In the genomic region with DNA sequence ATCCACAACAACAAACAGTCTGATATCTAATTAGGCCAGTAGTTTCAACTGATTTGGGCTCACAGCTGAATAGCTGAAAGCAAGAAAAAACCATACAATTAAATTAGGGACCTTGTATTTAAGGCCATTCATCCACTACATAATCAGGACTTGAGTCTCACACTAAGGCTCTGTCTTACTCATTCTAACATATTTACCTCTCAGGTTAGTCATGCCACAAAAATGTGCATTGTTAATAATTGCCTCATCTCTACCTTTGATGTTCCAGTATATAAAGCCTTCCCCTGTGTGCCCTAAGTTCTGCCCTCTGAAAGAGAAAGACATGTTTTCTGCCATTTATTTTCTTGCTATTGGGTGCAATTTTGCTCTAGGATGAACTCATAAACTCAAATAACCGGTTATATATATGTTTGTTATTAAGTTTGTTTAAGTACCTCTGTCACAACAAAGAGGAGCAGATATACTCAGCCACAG, we compare ENCODE assay signal across 10 cellular contexts. TPM values are rescaled to one million over a fixed set of nuclear protein-coding genes. Genes with fewer than 3 reads are reported as not detected.
DNase-seq lines count a peak whose midpoint lies in the region; ATAC-seq, FAIRE-seq and TF ChIP-seq lines count a peak whose summit lies in the region.
"Had no signal": no experiment of that assay in that cellular context is flagged by ENCODE, and none has a peak within 500 bp of the region (broad histone marks: within the 10 kb centered on the region; RNA-seq: fewer than 3 reads in every experiment).

No MANE protein-coding gene starts in this region.

- H3K9ac ChIP-seq in HUES48 (ENCODE audit: low read depth, low read length), result no peak overlapping the region
- no peak overlapping the region for H3K9ac ChIP-seq in liver (ENCODE audit: low read depth in 1 of 2, low read length in 2 of 2)

- no peak overlapping the region for H3K4me3 Mint-ChIP-seq in naive thymus-derived CD4-positive, alpha-beta T cell

- H3K9me3 ChIP-seq in HUES48 (ENCODE audit: control insufficient read depth, insufficient read depth, low read length), result no peaks in the 10 kb centered on the region
- H3K9me3 ChIP-seq in body of pancreas, result no peaks in the 10 kb centered on the region
- peaks cover 0 to 5% (median 2%) of the 10 kb centered on the region in 4 donors for H3K9me3 ChIP-seq in liver (ENCODE audit: control insufficient read depth in 4 of 4, low read length in 3 of 4)
- peaks cover 0 to 2% (median 2%) of the 10 kb centered on the region in 3 experiments for H3K9me3 ChIP-seq in naive thymus-derived CD4-positive, alpha-beta T cell (ENCODE audit: control insufficient read depth in 2 of 3, low read length in 3 of 3)

- FAIRE-seq in GM19239 (lab: Jason Lieb, UNC), result no peak

- TF ChIP-seq CTCF in body of pancreas (IDR thresholded peaks at IDR 0.05) (no peak), liver (IDR thresholded peaks at IDR 0.05; ENCODE audit: low read depth, low read length, missing input control) (no peak)

- TF ChIP-seq RAD21 in liver (IDR thresholded peaks at IDR 0.05), result no peak

- DNase-seq in ACHN (peak; percentile 99), body of pancreas (no peak), GM19239 (ENCODE audit: insufficient read length, low spot score) (no peak)
- no peak for DNase-seq in naive thymus-derived CD4-positive, alpha-beta T cell
- DNase-seq: CD4-positive, alpha-beta memory T cell; heart right ventricle had no signal

- H3K4me1 ChIP-seq in HUES48 (ENCODE audit: control insufficient read depth, insufficient read depth, low read length) (peaks cover 42% of the 10 kb centered on the region), body of pancreas (peaks cover 26% of the 10 kb centered on the region), liver (ENCODE audit: control insufficient read depth in 4 of 4, insufficient read depth in 4 of 4, low read length in 3 of 4) (peaks cover 0 to 10% (median 0%) of the 10 kb centered on the region in 4 donors)
- H3K4me1 ChIP-seq in naive thymus-derived CD4-positive, alpha-beta T cell (ENCODE audit: control insufficient read depth in 2 of 2, insufficient read depth in 2 of 2, low read length in 2 of 2), result peaks cover 3 to 11% of the 10 kb centered on the region in 2 donors

- POLR2A ChIA-PET in naive thymus-derived CD4-positive, alpha-beta T cell (lab: Charles Lee), result interaction anchor here (0.6 to 1.3 kb wide), 5 partner anchors 13 to 82 kb away, joined by 3 to 5 read pairs (median 4); no protein-coding TSS in a partner anchor

- intact Hi-C loops in body of pancreas (cut with DNase I), result no loop called here
- intact Hi-C loops in naive thymus-derived CD4-positive, alpha-beta T cell (cut with micrococcal nuclease), result no loop called here

- H3K36me3 Mint-ChIP-seq in naive thymus-derived CD4-positive, alpha-beta T cell, result peaks cover 9 to 24% (median 14%) of the 10 kb centered on the region in 5 donors

- WGBS in body of pancreas, 2 donors, result 50 to 54% methylated on average over 1 of the region's 1 CpG
- WGBS in liver, result 81% methylated on average over 1 of the region's 1 CpG

- H3K27ac ChIP-seq in HUES48 (ENCODE audit: low read depth, low read length) (peak overlapping the region; percentile 91), body of pancreas (peak overlapping the region in 3 of 4 donors; percentile 20 to 66 (median 25)), liver (ENCODE audit: low read depth in 1 of 2, low read length in 2 of 2) (no peak overlapping the region)
- H3K27ac ChIP-seq in naive thymus-derived CD4-positive, alpha-beta T cell (ENCODE audit: low read depth, low read length), result no peak overlapping the region

- no peaks in the 10 kb centered on the region for H3K27me3 Mint-ChIP-seq in naive thymus-derived CD4-positive, alpha-beta T cell
- H3K27me3 Mint-ChIP-seq: CD4-positive, alpha-beta memory T cell had no signal

- CTCF ChIA-PET in naive thymus-derived CD4-positive, alpha-beta T cell (lab: Charles Lee), result interaction anchor here (1.1 to 1.4 kb wide), 3 partner anchors 12 to 72 kb away, joined by 4 to 7 read pairs (median 4); no protein-coding TSS in a partner anchor

- H3K27ac Mint-ChIP-seq in naive thymus-derived CD4-positive, alpha-beta T cell, result peak overlapping the region in 2 of 9 donors; percentile 8 to 44

- no peak overlapping the region for H3K4me3 ChIP-seq in HUES48 (ENCODE audit: low read depth, low read length)
- no peak overlapping the region for H3K4me3 ChIP-seq in body of pancreas
- no peak overlapping the region for H3K4me3 ChIP-seq in liver (ENCODE audit: low read depth in 1 of 3, low read length in 3 of 3)
- no peak overlapping the region for H3K4me3 ChIP-seq in naive thymus-derived CD4-positive, alpha-beta T cell (ENCODE audit: low read length)
- H3K4me3 ChIP-seq: heart right ventricle had no signal

- in situ Hi-C loops in ACHN (cut with HindIII; ENCODE audit: low pct_ligation_motif_present, low pct_unique_long_range_greater_than_20kb, low sequenced_read_pairs), result no loop called here

- ATAC-seq in body of pancreas (peak; percentile 72), GM18498 (IDR thresholded peaks at IDR 0.05; ENCODE audit: unreplicated experiment) (no peak), HG03378 (IDR thresholded peaks at IDR 0.05; ENCODE audit: unreplicated experiment) (no peak)
- no peak for ATAC-seq in naive thymus-derived CD4-positive, alpha-beta T cell

- peaks cover 4 to 21% (median 12%) of the 10 kb centered on the region in 11 donors for H3K9me3 Mint-ChIP-seq in naive thymus-derived CD4-positive, alpha-beta T cell

- peaks cover 6 to 40% (median 29%) of the 10 kb centered on the region in 7 donors for H3K4me1 Mint-ChIP-seq in naive thymus-derived CD4-positive, alpha-beta T cell

- H3K36me3 ChIP-seq in HUES48 (ENCODE audit: control insufficient read depth, insufficient read depth, low read length) (no peaks in the 10 kb centered on the region), body of pancreas (replicated peaks in 1 of 2; ENCODE audit: insufficient read depth in 1 of 2, low read depth in 2 of 2) (no peaks in the 10 kb centered on the region), liver (ENCODE audit: control insufficient read depth in 4 of 4, insufficient read depth in 3 of 4, low read depth in 1 of 4, low read length in 3 of 4) (no peaks in the 10 kb centered on the region)
- H3K36me3 ChIP-seq in naive thymus-derived CD4-positive, alpha-beta T cell (ENCODE audit: control insufficient read depth in 2 of 3, insufficient read depth in 3 of 3, low read length in 3 of 3), result no peaks in the 10 kb centered on the region
- H3K36me3 ChIP-seq: heart right ventricle had no signal

- H3K27me3 ChIP-seq in HUES48 (ENCODE audit: control insufficient read depth, insufficient read depth, low read length) (no peaks in the 10 kb centered on the region), body of pancreas (no peaks in the 10 kb centered on the region), liver (ENCODE audit: control insufficient read depth in 4 of 4, insufficient read depth in 4 of 4, low read length in 3 of 4) (no peaks in the 10 kb centered on the region)
- H3K27me3 ChIP-seq in naive thymus-derived CD4-positive, alpha-beta T cell (ENCODE audit: control insufficient read depth in 2 of 2, insufficient read depth in 2 of 2, low read length in 2 of 2), result no peaks in the 10 kb centered on the region
- H3K27me3 ChIP-seq: heart right ventricle had no signal

- no peak for TF ChIP-seq POLR2A in body of pancreas (IDR thresholded peaks at IDR 0.05)

TF ChIP-seq in liver, 16 proteins besides CTCF, POLR2A, EP300 and RAD21:
- TF ChIP-seq, protein P1, sequence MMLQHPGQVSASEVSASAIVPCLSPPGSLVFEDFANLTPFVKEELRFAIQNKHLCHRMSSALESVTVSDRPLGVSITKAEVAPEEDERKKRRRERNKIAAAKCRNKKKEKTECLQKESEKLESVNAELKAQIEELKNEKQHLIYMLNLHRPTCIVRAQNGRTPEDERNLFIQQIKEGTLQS (IDR thresholded peaks at IDR 0.05), result no peak
- TF ChIP-seq JUND (IDR thresholded peaks at IDR 0.05) (peak; percentile 70 to 72), RXRA (IDR thresholded peaks at IDR 0.05) (no peak), YY1 (IDR thresholded peaks at IDR 0.05) (no peak)

RNA-seq across cellular contexts. Expression of gene C1GALT1, which starts 5.3 kb away (rescaled TPM):
- total RNA-seq in body of pancreas, result 10 to 100 TPM in 1 of 2 donors, 1 to 10 TPM in 1; 9.1 to 13.8 TPM
- 10 to 100 TPM; 16.2 to 28.6 TPM for total RNA-seq in liver
- polyA plus RNA-seq in liver, result 1 to 10 TPM; 5.6 to 8.8 TPM
- total RNA-seq in naive thymus-derived CD4-positive, alpha-beta T cell, result 10 to 100 TPM; 51.4 to 60.1 (median 55.6) TPM
- 10 to 100 TPM; 47.9 to 54.5 TPM for polyA plus RNA-seq in naive thymus-derived CD4-positive, alpha-beta T cell

Comparison
In these comparisons a context has a peak if more than half of its experiments do, and no peak if none do; other contexts are left out.
1. H3K27ac ChIP-seq: peak in HUES48 (single experiment) and body of pancreas (3 of 4); none in liver (0 of 2) and naive thymus-derived CD4-positive, alpha-beta T cell (single experiment).